29 cellular contexts compared by ENCODE assay signal in genomic region chr14:99611639-99612038, GRCh38. TPM values are rescaled to one million over a fixed set of nuclear protein-coding genes. Genes with fewer than 3 reads are reported as not detected.
"Had no signal": no experiment of that assay in that cellular context is flagged by ENCODE, and none has a peak within 500 bp of the region (broad histone marks: within the 10 kb centered on the region; RNA-seq: fewer than 3 reads in every experiment).

No MANE protein-coding gene starts in this region.

- DNase-seq: activated CD4-positive, alpha-beta T cell treated with anti-CD3 and anti-CD28 coated beads for 1 hour; activated CD4-positive, alpha-beta T cell treated with anti-CD3 and anti-CD28 coated beads, Interleukin-2, amount 10 ng/mL, durations not matched to agents 7 days and 5 days; activated naive CD8-positive, alpha-beta T cell treated with anti-CD3 and anti-CD28 coated beads, Interleukin-2, amount 50 U/mL, for 24 hours; amygdala; endodermal cell; gastrocnemius medialis; glutamatergic neuron; islet precursor cell; left cardiac atrium; midbrain; naive thymus-derived CD8-positive, alpha-beta T cell; nucleus accumbens; pancreas; retina; sigmoid colon; stimulated activated naive CD4-positive, alpha-beta T cell treated with Interleukin-2 at 50 U/mL for 16 hours; T-helper 2 cell; testis had no signal

- H3K4me1 ChIP-seq: prostate gland, testis had no signal

- H3K27ac Mint-ChIP-seq: activated CD4-positive, alpha-beta T cell treated with anti-CD3 and anti-CD28 coated beads, Interleukin-2, amount 10 ng/mL, durations not matched to agents 7 days and 5 days; activated CD8-positive, alpha-beta T cell treated with anti-CD3 and anti-CD28 coated beads for 36 hours; activated naive CD4-positive, alpha-beta T cell treated with anti-CD3 and anti-CD28 coated beads, Interleukin-2, amount 50 U/mL, for 24 hours; activated naive CD8-positive, alpha-beta T cell treated with anti-CD3 and anti-CD28 coated beads, Interleukin-2, amount 50 U/mL, for 24 hours; activated T-helper 2 cell treated with anti-CD3 and anti-CD28 coated beads, Interferon-gamma antibody, Interleukin-2, Interleukin-4, amounts not matched to agents 10 μg/mL and 5 μg/mL and 100 μg/mL, durations not matched to agents 14 hours and 24 hours and 36 hours; dendritic cell treated with granulocyte-macrophage colony-stimulating factor and Interleukin-4, amounts not matched to agents 40 ng/mL and 50 ng/mL, for 4 days; endodermal cell; memory B cell had no signal

- H3K27me3 ChIP-seq: pancreas, sigmoid colon, testis had no signal

- H3K4me1 Mint-ChIP-seq: activated CD4-positive, alpha-beta T cell treated with anti-CD3 and anti-CD28 coated beads, Interleukin-2, amount 10 ng/mL, durations not matched to agents 7 days and 5 days; activated naive CD4-positive, alpha-beta T cell treated with anti-CD3 and anti-CD28 coated beads, Interleukin-2, amount 50 U/mL, for 24 hours; activated naive CD8-positive, alpha-beta T cell treated with anti-CD3 and anti-CD28 coated beads, Interleukin-2, amount 50 U/mL, for 24 hours; memory B cell; WTC11 had no signal

- H3K36me3 Mint-ChIP-seq: activated naive CD4-positive, alpha-beta T cell treated with anti-CD3 and anti-CD28 coated beads, Interleukin-2, amount 50 U/mL, for 24 hours; memory B cell; naive thymus-derived CD8-positive, alpha-beta T cell; WTC11 had no signal

- H3K27ac ChIP-seq: gastrocnemius medialis, pancreas, prostate gland, sigmoid colon, testis had no signal

- H3K36me3 ChIP-seq: gastrocnemius medialis, pancreas, prostate gland, sigmoid colon, transverse colon had no signal

- H3K4me3 ChIP-seq: gastrocnemius medialis, pancreas, prostate gland, sigmoid colon, smooth muscle cell, testis, transverse colon had no signal

- H3K4me2 ChIP-seq: smooth muscle cell had no signal

- H3K4me3 Mint-ChIP-seq: activated CD4-positive, alpha-beta T cell treated with anti-CD3 and anti-CD28 coated beads, Interleukin-2, amount 10 ng/mL, durations not matched to agents 7 days and 5 days; activated CD8-positive, alpha-beta T cell treated with anti-CD3 and anti-CD28 coated beads for 36 hours; activated naive CD4-positive, alpha-beta T cell treated with anti-CD3 and anti-CD28 coated beads, Interleukin-2, amount 50 U/mL, for 24 hours; activated naive CD8-positive, alpha-beta T cell treated with anti-CD3 and anti-CD28 coated beads, Interleukin-2, amount 50 U/mL, for 24 hours; central memory CD8-positive, alpha-beta T cell; dendritic cell treated with granulocyte-macrophage colony-stimulating factor and Interleukin-4, amounts not matched to agents 40 ng/mL and 50 ng/mL, for 4 days; endodermal cell; memory B cell; naive thymus-derived CD8-positive, alpha-beta T cell; neural crest cell; WTC11 had no signal

- H3K9me3 ChIP-seq: gastrocnemius medialis, pancreas, prostate gland, sigmoid colon, testis, transverse colon had no signal

- H3K9me3 Mint-ChIP-seq: activated CD4-positive, alpha-beta T cell treated with anti-CD3 and anti-CD28 coated beads, Interleukin-2, amount 10 ng/mL, durations not matched to agents 7 days and 5 days; activated CD8-positive, alpha-beta T cell treated with anti-CD3 and anti-CD28 coated beads for 36 hours; activated naive CD4-positive, alpha-beta T cell treated with anti-CD3 and anti-CD28 coated beads, Interleukin-2, amount 50 U/mL, for 24 hours; activated naive CD8-positive, alpha-beta T cell treated with anti-CD3 and anti-CD28 coated beads, Interleukin-2, amount 50 U/mL, for 24 hours; activated T-helper 2 cell treated with anti-CD3 and anti-CD28 coated beads, Interferon-gamma antibody, Interleukin-2, Interleukin-4, amounts not matched to agents 10 μg/mL and 5 μg/mL and 100 μg/mL, durations not matched to agents 14 hours and 24 hours and 36 hours; central memory CD8-positive, alpha-beta T cell; dendritic cell treated with granulocyte-macrophage colony-stimulating factor and Interleukin-4, amounts not matched to agents 40 ng/mL and 50 ng/mL, for 4 days; endodermal cell; memory B cell; naive thymus-derived CD8-positive, alpha-beta T cell; neural crest cell; WTC11 had no signal

RNA-seq across cellular contexts. Expression of gene HHIPL1, which starts 33.3 kb away (rescaled TPM):
- total RNA-seq: activated T-helper 2 cell treated with anti-CD3 and anti-CD28 coated beads, Interferon-gamma antibody, Interleukin-2, Interleukin-4, amounts not matched to agents 10 μg/mL and 5 μg/mL and 100 μg/mL, durations not matched to agents 14 hours and 24 hours and 36 hours had no signal
- polyA plus RNA-seq: naive thymus-derived CD8-positive, alpha-beta T cell had no signal
